20 cellular contexts compared by ENCODE assay signal in genomic region chr2:138147796-138148195, GRCh38.
"Had no signal": no experiment of that assay in that cellular context is flagged by ENCODE, and none has a peak within 500 bp of the region (broad histone marks: within the 10 kb centered on the region; RNA-seq: fewer than 3 reads in every experiment).

No MANE protein-coding gene starts in this region.

- H3K27me3 ChIP-seq: gastrocnemius medialis, neutrophil, ovary, right lobe of liver, thyroid gland, upper lobe of right lung had no signal

- H3K27ac ChIP-seq: gastrocnemius medialis, neutrophil, ovary, psoas muscle, right lobe of liver, skin epidermis, thyroid gland, upper lobe of right lung, VCaP had no signal

- ATAC-seq: activated CD4-positive, CD25-positive, alpha-beta regulatory T cell treated with anti-CD3 and anti-CD28 coated beads, Interleukin-2, amount 50 U/mL, for 24 hours; esophagus mucosa; gastrocnemius medialis; psoas muscle; right lobe of liver; upper lobe of right lung had no signal

- H3K4me3 ChIP-seq: gastrocnemius medialis, ovary, psoas muscle, right lobe of liver, skin epidermis, thyroid gland, upper lobe of right lung had no signal

- DNase-seq: activated CD4-positive, alpha-beta memory T cell treated with anti-CD3 and anti-CD28 coated beads, Interleukin-2, amount 10 ng/mL, durations not matched to agents 7 days and 5 days; activated CD4-positive, alpha-beta T cell treated with anti-CD3 and anti-CD28 coated beads, Interleukin-2, amount 10 ng/mL, durations not matched to agents 24 days and 14 days; activated effector memory CD4-positive, alpha-beta T cell treated with anti-CD3 and anti-CD28 coated beads, Interleukin-2, amount 50 U/mL, for 16 hours; activated naive CD4-positive, alpha-beta T cell treated with anti-CD3 and anti-CD28 coated beads, Interleukin-2, amount 10 ng/mL, durations not matched to agents 7 days and 5 days; amygdala; effector memory CD4-positive, alpha-beta T cell; gastrocnemius medialis; hypothalamus; ovary; psoas muscle; right lobe of liver; stimulated activated CD4-positive, alpha-beta T cell treated with anti-CD3 and anti-CD28 coated beads, Interleukin-1b, Interleukin-23, amount 100 ng/mL, for 48 hours; thyroid gland; upper lobe of right lung had no signal

- H3K9me3 ChIP-seq: gastrocnemius medialis, neutrophil, ovary, psoas muscle, right lobe of liver, thyroid gland, upper lobe of right lung had no signal

- H3K4me1 ChIP-seq: gastrocnemius medialis, psoas muscle, right lobe of liver, thyroid gland, upper lobe of right lung had no signal

- FAIRE-seq: colon had no signal

- H3K36me3 ChIP-seq: gastrocnemius medialis, neutrophil, ovary, right lobe of liver, thyroid gland, upper lobe of right lung had no signal
